Comparison of ENCODE assay signal across 14 cellular contexts in the genomic region with DNA sequence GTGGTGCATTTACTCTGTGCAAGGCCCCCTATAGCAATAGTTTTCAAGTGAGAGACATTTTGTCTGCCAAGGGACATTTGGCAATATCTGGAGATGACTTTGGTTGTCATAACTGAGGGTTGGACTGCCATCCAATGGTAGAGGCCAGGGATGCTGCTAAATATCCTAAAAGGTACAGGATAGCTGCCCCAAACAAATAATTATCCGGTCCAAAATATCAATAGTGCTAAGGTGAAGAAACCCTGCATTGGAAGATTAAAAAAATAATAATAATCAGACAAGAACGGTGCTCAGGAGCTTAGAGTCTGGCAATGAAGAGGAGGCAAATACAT. TPM values are rescaled to one million over a fixed set of nuclear protein-coding genes. Genes with fewer than 3 reads are reported as not detected.
DNase-seq lines count a peak whose midpoint lies in the region; ATAC-seq, FAIRE-seq and TF ChIP-seq lines count a peak whose summit lies in the region.
"Had no signal": no experiment of that assay in that cellular context is flagged by ENCODE, and none has a peak within 500 bp of the region (broad histone marks: within the 10 kb centered on the region; RNA-seq: fewer than 3 reads in every experiment).

No MANE protein-coding gene starts in this region.

- FAIRE-seq in K562 (lab: Jason Lieb, UNC) = no peak

- no peak overlapping the region for H3K4me2 ChIP-seq in GM23248 (ENCODE audit: unreplicated experiment)
- no peak overlapping the region for H3K4me2 ChIP-seq in K562 (ENCODE audit: insufficient read depth, low read length)

- ATAC-seq in K562 = 0 out of 3 replicates have a peak, but pooled peaks have one; percentile 42
- peak; percentile 75 to 87 for ATAC-seq in right cardiac atrium
- no peak for ATAC-seq in HG03139 (IDR thresholded peaks at IDR 0.05; ENCODE audit: unreplicated experiment)
- no peak for ATAC-seq in GM19467 (IDR thresholded peaks at IDR 0.05; ENCODE audit: unreplicated experiment)
- ATAC-seq: T-cell had no signal

- H3K9me1 ChIP-seq in K562 (ENCODE audit: control insufficient read depth, insufficient read depth, low read length) = no peaks in the 10 kb centered on the region

- H3K36me3 ChIP-seq in A673 (ENCODE audit: insufficient read depth, low read length, poor library complexity, severe bottlenecking) (no peaks in the 10 kb centered on the region), GM23248 (ENCODE audit: low read depth) (no peaks in the 10 kb centered on the region), K562 (ENCODE audit: control insufficient read depth, insufficient read depth, low read length) (no peaks in the 10 kb centered on the region)

- POLR2A ChIA-PET in A673 (lab: Charles Lee; ENCODE audit: low non-redundant PET) (no interaction called here), K562 (lab: Yijun Ruan, JAX) (interaction anchor here (0.6 to 1.4 kb wide), 2 partner anchors 12 to 1760 kb away, joined by 3 to 4 read pairs; a partner anchor contains a TSS)

- H3K9ac ChIP-seq in GM23248 = no peak overlapping the region
- no peak overlapping the region for H3K9ac ChIP-seq in K562 (ENCODE audit: insufficient read depth in 1 of 2, low read depth in 2 of 2, low read length in 2 of 2)

- no peak for TF ChIP-seq EP300 in K562 (IDR thresholded peaks at IDR 0.05; ENCODE audit: low read length)

- TF ChIP-seq RAD21 in K562 (CRISPR knock-in tag; conservative IDR thresholded peaks at IDR 0.05 in 1 of 2, IDR thresholded peaks at IDR 0.05 in 1 of 2) = peak in 1 of 2 experiments; percentile 51; a peak in 3 of 4 replicates

- no peak overlapping the region for H3K27ac ChIP-seq in A673 (ENCODE audit: low read depth, low read length, poor library complexity, severe bottlenecking)
- H3K27ac ChIP-seq in GM23248 = no peak overlapping the region
- no peak overlapping the region for H3K27ac ChIP-seq in K562 (ENCODE audit: extremely low read depth, low read depth, low read length)
- no peak overlapping the region for H3K27ac ChIP-seq in right cardiac atrium (ENCODE audit: low read length)

- peaks cover 8% of the 10 kb centered on the region for H3K4me1 ChIP-seq in A673 (ENCODE audit: insufficient read depth, low read length, poor library complexity, severe bottlenecking)
- H3K4me1 ChIP-seq in GM23248 (ENCODE audit: insufficient read depth) = no peaks in the 10 kb centered on the region
- H3K4me1 ChIP-seq in K562 (replicated peaks in 1 of 2; ENCODE audit: control insufficient read depth in 2 of 2, insufficient read depth in 2 of 2, low read length in 2 of 2) = no peaks in the 10 kb centered on the region
- no peaks in the 10 kb centered on the region for H3K4me1 ChIP-seq in right cardiac atrium (ENCODE audit: control insufficient read depth, insufficient read depth, low read length)

- peak; percentile 38 for DNase-seq in A673 (ENCODE audit: low spot score)
- peak; percentile 62 for DNase-seq in GM23248
- DNase-seq in K562 (ENCODE audit: extremely low read depth in 1 of 4, low spot score in 3 of 4) = no peak
- DNase-seq in right cardiac atrium = peak in 2 of 3 donors; percentile 36 to 37
- DNase-seq in MV-4-11 (lab: John Stamatoyannopoulos, UW) = no peak
- no peak for DNase-seq in DMS114 treated with DMSO at 0.1 percent for 48 hours (lab: John Stamatoyannopoulos, UW; ENCODE audit: unreplicated experiment)
- DNase-seq: activated naive CD8-positive, alpha-beta T cell treated with anti-CD3 and anti-CD28 coated beads, Interleukin-2, amount 10 ng/mL, durations not matched to agents 7 days and 5 days; C1 segment of cervical spinal cord; effector CD4-positive, alpha-beta T cell; NCI-H1048; T-cell had no signal

- H4K20me1 ChIP-seq in GM23248 (ENCODE audit: insufficient read depth) (no peaks in the 10 kb centered on the region), K562 (replicated peaks; ENCODE audit: control insufficient read depth, insufficient read depth, low read length) (no peaks in the 10 kb centered on the region)

- no peaks in the 10 kb centered on the region for H3K79me2 ChIP-seq in GM23248 (ENCODE audit: insufficient read depth)
- no peaks in the 10 kb centered on the region for H3K79me2 ChIP-seq in K562 (ENCODE audit: control insufficient read depth, insufficient read depth, low read length)

- TF ChIP-seq POLR2A in K562 (conservative IDR thresholded peaks at IDR 0.05) = no peak

- H3K9me2 ChIP-seq in GM23248 (ENCODE audit: insufficient read depth) = no peaks in the 10 kb centered on the region

- intact Hi-C loops in A673 (cut with micrococcal nuclease; ENCODE audit: unreplicated experiment) (no loop called here), K562 (cut with micrococcal nuclease) (no loop called here), right cardiac atrium (cut with DNase I) (loop anchor here in 2 of 4 donors (10.0 kb wide), 2 partner anchors 200 to 210 kb away; no protein-coding TSS in a partner anchor)

- no peaks in the 10 kb centered on the region for H3K9me3 ChIP-seq in A673 (ENCODE audit: low read depth, low read length, poor library complexity, severe bottlenecking)
- H3K9me3 ChIP-seq in GM23248 (ENCODE audit: low read depth) = no peaks in the 10 kb centered on the region
- H3K9me3 ChIP-seq in K562 (replicated peaks; ENCODE audit: control insufficient read depth, insufficient read depth, low read depth, low read length) = no peaks in the 10 kb centered on the region
- H3K9me3 ChIP-seq in right cardiac atrium (ENCODE audit: control insufficient read depth, low read length) = no peaks in the 10 kb centered on the region

- H3K27me3 ChIP-seq in A673 (replicated peaks; ENCODE audit: insufficient read depth, low read depth, low read length, poor library complexity) = no peaks in the 10 kb centered on the region
- H3K27me3 ChIP-seq in GM23248 (replicated peaks; ENCODE audit: insufficient read depth) = no peaks in the 10 kb centered on the region
- H3K27me3 ChIP-seq in K562 (ENCODE audit: control insufficient read depth in 2 of 2, insufficient read depth in 2 of 2, low read length in 2 of 2) = 0 out of 5 replicates have a peak, but pooled peaks cover 0 to 2% of the 10 kb centered on the region in 2 experiments
- no peaks in the 10 kb centered on the region for H3K27me3 ChIP-seq in right cardiac atrium (ENCODE audit: control insufficient read depth, insufficient read depth)

- no peaks in the 10 kb centered on the region for H3F3A ChIP-seq in GM23248 (ENCODE audit: insufficient read depth)

- BruUV-seq in A673 (replicated peaks; lab: Mats Ljungman, UMichigan) (no TSS peak), K562 (replicated peaks; lab: Mats Ljungman, UMichigan) (no TSS peak)

- CTCF ChIA-PET in A673 (lab: Charles Lee) (interaction anchor here (1.1 to 1.5 kb wide), 3 partner anchors 9 to 208 kb away, joined by 3 to 5 read pairs (median 3); no protein-coding TSS in a partner anchor), K562 (lab: Yijun Ruan, JAX; ENCODE audit: low intra/inter-chr PET ratio) (no interaction called here)

- TF ChIP-seq CTCF in A673 (conservative IDR thresholded peaks at IDR 0.05; ENCODE audit: low read depth, low read length) (peak; percentile 52), K562 (IDR thresholded peaks at IDR 0.05 in 2 of 3, conservative IDR thresholded peaks at IDR 0.05 in 1 of 3; ENCODE audit: insufficient read depth in 2 of 3, low read depth in 1 of 3, low read length in 3 of 3) (peak in 1 of 3 experiments; percentile 33; a peak in 1 of 6 replicates)

- in situ Hi-C loops in GM23248 (cut with MboI) (no loop called here), K562 (cut with MboI) (loop anchor here (10.0 kb wide), 1 partner anchor 210 kb away; no protein-coding TSS in a partner anchor)

- H3K4me3 ChIP-seq in A673 (ENCODE audit: low read depth, low read length, poor library complexity, severe bottlenecking) = no peak overlapping the region
- no peak overlapping the region for H3K4me3 ChIP-seq in GM23248
- no peak overlapping the region for H3K4me3 ChIP-seq in K562
- no peak overlapping the region for H3K4me3 ChIP-seq in right cardiac atrium (ENCODE audit: low read length)

- WGBS in GM23248 (ENCODE audit: low coverage in 1 of 2, low lambda C conversion rate in 2 of 2, missing lambda C conversion rate in 2 of 2), 2 experiments = 34 to 49% methylated on average over 2 of the region's 2 CpGs
- WGBS in K562 (ENCODE audit: insufficient coverage, low coverage, missing lambda C conversion rate) = 4% methylated on average over 2 of the region's 2 CpGs
- WGBS in right cardiac atrium = 56% methylated on average over 2 of the region's 2 CpGs

- H2AFZ ChIP-seq in GM23248 (no peak overlapping the region), K562 (ENCODE audit: low read depth, low read length) (no peak overlapping the region)

TF ChIP-seq in K562, 482 proteins besides CTCF, POLR2A, EP300 and RAD21 (continues in another document):
- no peak for TF ChIP-seq ZNF175 (CRISPR knock-in tag; IDR thresholded peaks at IDR 0.05; ENCODE audit: low read depth)
- no peak for TF ChIP-seq ZSCAN32 (CRISPR knock-in tag; IDR thresholded peaks at IDR 0.05)
- no peak for TF ChIP-seq U2AF2 (optimal IDR thresholded peaks at IDR 0.05; ENCODE audit: low read depth, low read length)
- no peak for TF ChIP-seq ZNF274 (IDR thresholded peaks at IDR 0.05; ENCODE audit: borderline replicate concordance, low read depth, low read length)
- no peak for TF ChIP-seq EGR1 (conservative IDR thresholded peaks at IDR 0.05)
- TF ChIP-seq DNMT1 (IDR thresholded peaks at IDR 0.05) = no peak

RNA-seq across cellular contexts. Expression of a gene that starts 11.3 kb away (rescaled TPM):
- total RNA-seq in A673 (2021) (0.24 and 0.32 TPM in 2 replicates), K562 (2014; rRNA removed) (0.04 TPM in 1 of 2 replicates, not detected in the other), K562 (2014; rRNA removed; fragmentation: Illumina TruSeq; extraction: Trizol) (0.25 and 0.26 TPM in 2 replicates), K562 (2015; rRNA removed; fragmentation: Illumina TruSeq; extraction: Trizol) (0.11 and 0.14 TPM in 2 replicates), K562 (2021) (0.04 and 0.09 TPM in 2 replicates), right cardiac atrium (100 to 1,000 TPM; 110 to 131 (median 118) TPM)
- under 0.01 and 0.13 TPM in 2 replicates for total RNA-seq in GM23248 (2014; rRNA removed; shearing (Covaris generic))
- polyA plus RNA-seq in GM23248 (2016; fragmentation: Nextera tagmentation; extraction: Ambion mirVana) (0.11 TPM in 1 of 2 replicates, not detected in the other), K562 (2011; rRNA removed) (0.03 TPM in 1 of 2 replicates, not detected in the other), K562 (2014; fragmentation: Illumina TruSeq; extraction: Trizol) (0.15 and 0.21 TPM in 2 replicates), K562 (2014; fragmentation: Nextera tagmentation; extraction: Ambion mirVana) (under 1 TPM; 0.07 to 0.11 TPM), K562 (2014; rRNA removed) (0.03 and 0.04 TPM in 2 replicates), right cardiac atrium (39.1 TPM)
- total RNA-seq in K562 (2011; cell fraction: chromatin; rRNA removed; ENCODE audit: low replicate concordance) = not detected in 2 replicates
- not detected in 2 replicates for total RNA-seq in K562 (2011; cell fraction: nucleolus; rRNA removed)
- not detected in 2 replicates for total RNA-seq in K562 (2011; cell fraction: nucleoplasm; rRNA removed)
- polyA plus RNA-seq in K562 (2011; cell fraction: cytosol; rRNA removed) = 0.03 TPM in 1 of 2 replicates, not detected in the other
- polyA plus RNA-seq in K562 (2011; cell fraction: nucleus; rRNA removed) = not detected in 2 replicates
- 0.16 and 0.19 TPM in 2 replicates for polyA plus RNA-seq in K562 (2012)
- 0.14 TPM in 1 of 2 replicates, not detected in the other for polyA minus RNA-seq in K562 (2011; rRNA and poly(A)+ RNA removed)
- polyA minus RNA-seq in K562 (2011; cell fraction: cytosol; rRNA and poly(A)+ RNA removed) = not detected in 2 replicates
- not detected in 2 replicates for polyA minus RNA-seq in K562 (2011; cell fraction: nucleus; rRNA and poly(A)+ RNA removed)
- total RNA-seq: activated CD8-positive, alpha-beta memory T cell treated with anti-CD3 and anti-CD28 coated beads for 36 hours; activated naive CD8-positive, alpha-beta T cell treated with anti-CD3 and anti-CD28 coated beads, Interleukin-2, amount 10 ng/mL, durations not matched to agents 7 days and 5 days had no signal

Comparison
In these comparisons a context has a peak if more than half of its experiments do, and no peak if none do; other contexts are left out.
1. DNase-seq: peak in A673 (single experiment), GM23248 (single experiment) and right cardiac atrium (2 of 3); none in K562 (0 of 4), MV-4-11 (single experiment) and DMS114 treated with DMSO at 0.1 percent for 48 hours (single experiment).
2. ATAC-seq: peak in K562 (single experiment) and right cardiac atrium (2 of 2); none in HG03139 (single experiment) and GM19467 (single experiment).
3. RNA of a gene that starts 11.3 kb away (total RNA-seq): 110 to 131 TPM in right cardiac atrium; 0.24 to 0.32 TPM in A673, 0.04 to 0.26 TPM in K562 and under 0.01 to 0.13 TPM in GM23248; every median in the first group is over 10 times any median in the second.